In the genomic region with DNA sequence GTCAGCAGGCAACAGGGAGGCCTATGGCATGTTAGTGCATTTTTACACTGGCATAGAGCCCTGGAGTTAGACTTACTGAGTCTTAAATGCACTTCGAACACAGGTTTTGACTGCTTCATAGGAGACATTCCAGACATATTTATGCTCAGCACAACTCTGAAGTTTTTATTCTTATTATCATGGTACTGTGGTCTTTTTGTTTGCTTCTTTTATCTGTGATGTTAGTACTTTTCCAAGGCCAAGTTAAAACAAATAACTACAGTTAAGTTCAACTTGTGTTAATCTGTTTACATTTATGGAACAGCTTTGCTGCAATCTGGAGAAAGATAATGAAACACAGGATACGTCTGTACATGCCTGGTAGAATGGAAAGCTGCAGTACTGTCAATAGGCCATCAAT, we compare ENCODE assay signal across 1 cellular context.
TF ChIP-seq lines count a peak whose summit lies in the region.

No MANE protein-coding gene starts in this region.

TF ChIP-seq in HepG2, 621 proteins besides CTCF, POLR2A, EP300 and RAD21 (continued from another document and continues in another):
- TF ChIP-seq, protein P1, sequence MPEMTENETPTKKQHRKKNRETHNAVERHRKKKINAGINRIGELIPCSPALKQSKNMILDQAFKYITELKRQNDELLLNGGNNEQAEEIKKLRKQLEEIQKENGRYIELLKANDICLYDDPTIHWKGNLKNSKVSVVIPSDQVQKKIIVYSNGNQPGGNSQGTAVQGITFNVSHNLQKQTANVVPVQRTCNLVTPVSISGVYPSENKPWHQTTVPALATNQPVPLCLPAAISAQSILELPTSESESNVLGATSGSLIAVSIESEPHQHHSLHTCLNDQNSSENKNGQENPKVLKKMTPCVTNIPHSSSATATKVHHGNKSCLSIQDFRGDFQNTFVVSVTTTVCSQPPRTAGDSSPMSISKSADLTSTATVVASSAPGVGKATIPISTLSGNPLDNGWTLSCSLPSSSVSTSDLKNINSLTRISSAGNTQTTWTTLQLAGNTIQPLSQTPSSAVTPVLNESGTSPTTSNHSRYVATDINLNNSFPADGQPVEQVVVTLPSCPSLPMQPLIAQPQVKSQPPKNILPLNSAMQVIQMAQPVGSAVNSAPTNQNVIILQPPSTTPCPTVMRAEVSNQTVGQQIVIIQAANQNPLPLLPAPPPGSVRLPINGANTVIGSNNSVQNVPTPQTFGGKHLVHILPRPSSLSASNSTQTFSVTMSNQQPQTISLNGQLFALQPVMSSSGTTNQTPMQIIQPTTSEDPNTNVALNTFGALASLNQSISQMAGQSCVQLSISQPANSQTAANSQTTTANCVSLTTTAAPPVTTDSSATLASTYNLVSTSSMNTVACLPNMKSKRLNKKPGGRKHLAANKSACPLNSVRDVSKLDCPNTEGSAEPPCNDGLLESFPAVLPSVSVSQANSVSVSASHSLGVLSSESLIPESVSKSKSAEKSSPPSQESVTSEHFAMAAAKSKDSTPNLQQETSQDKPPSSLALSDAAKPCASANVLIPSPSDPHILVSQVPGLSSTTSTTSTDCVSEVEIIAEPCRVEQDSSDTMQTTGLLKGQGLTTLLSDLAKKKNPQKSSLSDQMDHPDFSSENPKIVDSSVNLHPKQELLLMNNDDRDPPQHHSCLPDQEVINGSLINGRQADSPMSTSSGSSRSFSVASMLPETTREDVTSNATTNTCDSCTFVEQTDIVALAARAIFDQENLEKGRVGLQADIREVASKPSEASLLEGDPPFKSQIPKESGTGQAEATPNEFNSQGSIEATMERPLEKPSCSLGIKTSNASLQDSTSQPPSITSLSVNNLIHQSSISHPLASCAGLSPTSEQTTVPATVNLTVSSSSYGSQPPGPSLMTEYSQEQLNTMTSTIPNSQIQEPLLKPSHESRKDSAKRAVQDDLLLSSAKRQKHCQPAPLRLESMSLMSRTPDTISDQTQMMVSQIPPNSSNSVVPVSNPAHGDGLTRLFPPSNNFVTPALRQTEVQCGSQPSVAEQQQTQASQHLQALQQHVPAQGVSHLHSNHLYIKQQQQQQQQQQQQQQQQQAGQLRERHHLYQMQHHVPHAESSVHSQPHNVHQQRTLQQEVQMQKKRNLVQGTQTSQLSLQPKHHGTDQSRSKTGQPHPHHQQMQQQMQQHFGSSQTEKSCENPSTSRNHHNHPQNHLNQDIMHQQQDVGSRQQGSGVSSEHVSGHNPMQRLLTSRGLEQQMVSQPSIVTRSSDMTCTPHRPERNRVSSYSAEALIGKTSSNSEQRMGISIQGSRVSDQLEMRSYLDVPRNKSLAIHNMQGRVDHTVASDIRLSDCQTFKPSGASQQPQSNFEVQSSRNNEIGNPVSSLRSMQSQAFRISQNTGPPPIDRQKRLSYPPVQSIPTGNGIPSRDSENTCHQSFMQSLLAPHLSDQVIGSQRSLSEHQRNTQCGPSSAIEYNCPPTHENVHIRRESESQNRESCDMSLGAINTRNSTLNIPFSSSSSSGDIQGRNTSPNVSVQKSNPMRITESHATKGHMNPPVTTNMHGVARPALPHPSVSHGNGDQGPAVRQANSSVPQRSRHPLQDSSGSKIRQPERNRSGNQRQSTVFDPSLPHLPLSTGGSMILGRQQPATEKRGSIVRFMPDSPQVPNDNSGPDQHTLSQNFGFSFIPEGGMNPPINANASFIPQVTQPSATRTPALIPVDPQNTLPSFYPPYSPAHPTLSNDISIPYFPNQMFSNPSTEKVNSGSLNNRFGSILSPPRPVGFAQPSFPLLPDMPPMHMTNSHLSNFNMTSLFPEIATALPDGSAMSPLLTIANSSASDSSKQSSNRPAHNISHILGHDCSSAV (CRISPR knock-in tag; IDR thresholded peaks at IDR 0.05; ENCODE audit: borderline replicate concordance) = no peak
- TF ChIP-seq, protein P2, sequence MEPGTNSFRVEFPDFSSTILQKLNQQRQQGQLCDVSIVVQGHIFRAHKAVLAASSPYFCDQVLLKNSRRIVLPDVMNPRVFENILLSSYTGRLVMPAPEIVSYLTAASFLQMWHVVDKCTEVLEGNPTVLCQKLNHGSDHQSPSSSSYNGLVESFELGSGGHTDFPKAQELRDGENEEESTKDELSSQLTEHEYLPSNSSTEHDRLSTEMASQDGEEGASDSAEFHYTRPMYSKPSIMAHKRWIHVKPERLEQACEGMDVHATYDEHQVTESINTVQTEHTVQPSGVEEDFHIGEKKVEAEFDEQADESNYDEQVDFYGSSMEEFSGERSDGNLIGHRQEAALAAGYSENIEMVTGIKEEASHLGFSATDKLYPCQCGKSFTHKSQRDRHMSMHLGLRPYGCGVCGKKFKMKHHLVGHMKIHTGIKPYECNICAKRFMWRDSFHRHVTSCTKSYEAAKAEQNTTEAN (CRISPR knock-in tag; conservative IDR thresholded peaks at IDR 0.05) = no peak
- TF ChIP-seq NFATC3 (CRISPR knock-in tag; IDR thresholded peaks at IDR 0.05) = no peak
- TF ChIP-seq ZNF24 (IDR thresholded peaks at IDR 0.05) = no peak
- TF ChIP-seq, protein P3, sequence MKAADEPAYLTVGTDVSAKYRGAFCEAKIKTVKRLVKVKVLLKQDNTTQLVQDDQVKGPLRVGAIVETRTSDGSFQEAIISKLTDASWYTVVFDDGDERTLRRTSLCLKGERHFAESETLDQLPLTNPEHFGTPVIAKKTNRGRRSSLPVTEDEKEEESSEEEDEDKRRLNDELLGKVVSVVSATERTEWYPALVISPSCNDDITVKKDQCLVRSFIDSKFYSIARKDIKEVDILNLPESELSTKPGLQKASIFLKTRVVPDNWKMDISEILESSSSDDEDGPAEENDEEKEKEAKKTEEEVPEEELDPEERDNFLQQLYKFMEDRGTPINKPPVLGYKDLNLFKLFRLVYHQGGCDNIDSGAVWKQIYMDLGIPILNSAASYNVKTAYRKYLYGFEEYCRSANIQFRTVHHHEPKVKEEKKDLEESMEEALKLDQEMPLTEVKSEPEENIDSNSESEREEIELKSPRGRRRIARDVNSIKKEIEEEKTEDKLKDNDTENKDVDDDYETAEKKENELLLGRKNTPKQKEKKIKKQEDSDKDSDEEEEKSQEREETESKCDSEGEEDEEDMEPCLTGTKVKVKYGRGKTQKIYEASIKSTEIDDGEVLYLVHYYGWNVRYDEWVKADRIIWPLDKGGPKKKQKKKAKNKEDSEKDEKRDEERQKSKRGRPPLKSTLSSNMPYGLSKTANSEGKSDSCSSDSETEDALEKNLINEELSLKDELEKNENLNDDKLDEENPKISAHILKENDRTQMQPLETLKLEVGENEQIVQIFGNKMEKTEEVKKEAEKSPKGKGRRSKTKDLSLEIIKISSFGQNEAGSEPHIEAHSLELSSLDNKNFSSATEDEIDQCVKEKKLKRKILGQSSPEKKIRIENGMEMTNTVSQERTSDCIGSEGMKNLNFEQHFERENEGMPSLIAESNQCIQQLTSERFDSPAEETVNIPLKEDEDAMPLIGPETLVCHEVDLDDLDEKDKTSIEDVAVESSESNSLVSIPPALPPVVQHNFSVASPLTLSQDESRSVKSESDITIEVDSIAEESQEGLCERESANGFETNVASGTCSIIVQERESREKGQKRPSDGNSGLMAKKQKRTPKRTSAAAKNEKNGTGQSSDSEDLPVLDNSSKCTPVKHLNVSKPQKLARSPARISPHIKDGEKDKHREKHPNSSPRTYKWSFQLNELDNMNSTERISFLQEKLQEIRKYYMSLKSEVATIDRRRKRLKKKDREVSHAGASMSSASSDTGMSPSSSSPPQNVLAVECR (CRISPR knock-in tag; IDR thresholded peaks at IDR 0.05; ENCODE audit: borderline replicate concordance) = no peak
- TF ChIP-seq, protein P4, sequence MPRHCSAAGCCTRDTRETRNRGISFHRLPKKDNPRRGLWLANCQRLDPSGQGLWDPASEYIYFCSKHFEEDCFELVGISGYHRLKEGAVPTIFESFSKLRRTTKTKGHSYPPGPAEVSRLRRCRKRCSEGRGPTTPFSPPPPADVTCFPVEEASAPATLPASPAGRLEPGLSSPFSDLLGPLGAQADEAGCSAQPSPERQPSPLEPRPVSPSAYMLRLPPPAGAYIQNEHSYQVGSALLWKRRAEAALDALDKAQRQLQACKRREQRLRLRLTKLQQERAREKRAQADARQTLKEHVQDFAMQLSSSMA (CRISPR knock-in tag; IDR thresholded peaks at IDR 0.05) = no peak
- no peak; the same call in 1 of the 2 replicates for TF ChIP-seq HNF4G (IDR thresholded peaks at IDR 0.05; ENCODE audit: borderline replicate concordance, low read depth, low read length)
- no peak for TF ChIP-seq HNF4G (CRISPR knock-in tag; IDR thresholded peaks at IDR 0.05; ENCODE audit: borderline replicate concordance, low read depth)
- TF ChIP-seq CAMTA2 (CRISPR knock-in tag; IDR thresholded peaks at IDR 0.05; ENCODE audit: borderline replicate concordance) = no peak
- TF ChIP-seq REST (IDR thresholded peaks at IDR 0.05; ENCODE audit: borderline replicate concordance in 1 of 2, low read depth in 1 of 2, low read length in 2 of 2) = no peak
- TF ChIP-seq ZNF550 (CRISPR knock-in tag; IDR thresholded peaks at IDR 0.05; ENCODE audit: borderline replicate concordance) = no peak
- TF ChIP-seq ZSCAN21 (CRISPR knock-in tag; IDR thresholded peaks at IDR 0.05; ENCODE audit: borderline replicate concordance) = no peak
- TF ChIP-seq ZBTB39 (CRISPR knock-in tag; IDR thresholded peaks at IDR 0.05) = 0 out of 2 replicates have a peak, but pooled peaks have one; percentile 23
- peak; percentile 58; the same call in 1 of the 2 replicates for TF ChIP-seq ZNF331 (CRISPR knock-in tag; IDR thresholded peaks at IDR 0.05)
- no peak for TF ChIP-seq ZNF616 (CRISPR knock-in tag; IDR thresholded peaks at IDR 0.05; ENCODE audit: low read depth)
- TF ChIP-seq, protein P5, sequence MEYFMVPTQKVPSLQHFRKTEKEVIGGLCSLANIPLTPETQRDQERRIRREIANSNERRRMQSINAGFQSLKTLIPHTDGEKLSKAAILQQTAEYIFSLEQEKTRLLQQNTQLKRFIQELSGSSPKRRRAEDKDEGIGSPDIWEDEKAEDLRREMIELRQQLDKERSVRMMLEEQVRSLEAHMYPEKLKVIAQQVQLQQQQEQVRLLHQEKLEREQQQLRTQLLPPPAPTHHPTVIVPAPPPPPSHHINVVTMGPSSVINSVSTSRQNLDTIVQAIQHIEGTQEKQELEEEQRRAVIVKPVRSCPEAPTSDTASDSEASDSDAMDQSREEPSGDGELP (IDR thresholded peaks at IDR 0.05; ENCODE audit: borderline replicate concordance, low read depth) = peak; percentile 26; the same call in 1 of the 2 replicates
- TF ChIP-seq ZC3H13 (CRISPR knock-in tag; IDR thresholded peaks at IDR 0.05) = no peak
- TF ChIP-seq, protein P6, sequence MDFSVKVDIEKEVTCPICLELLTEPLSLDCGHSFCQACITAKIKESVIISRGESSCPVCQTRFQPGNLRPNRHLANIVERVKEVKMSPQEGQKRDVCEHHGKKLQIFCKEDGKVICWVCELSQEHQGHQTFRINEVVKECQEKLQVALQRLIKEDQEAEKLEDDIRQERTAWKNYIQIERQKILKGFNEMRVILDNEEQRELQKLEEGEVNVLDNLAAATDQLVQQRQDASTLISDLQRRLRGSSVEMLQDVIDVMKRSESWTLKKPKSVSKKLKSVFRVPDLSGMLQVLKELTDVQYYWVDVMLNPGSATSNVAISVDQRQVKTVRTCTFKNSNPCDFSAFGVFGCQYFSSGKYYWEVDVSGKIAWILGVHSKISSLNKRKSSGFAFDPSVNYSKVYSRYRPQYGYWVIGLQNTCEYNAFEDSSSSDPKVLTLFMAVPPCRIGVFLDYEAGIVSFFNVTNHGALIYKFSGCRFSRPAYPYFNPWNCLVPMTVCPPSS (IDR thresholded peaks at IDR 0.05) = no peak
- TF ChIP-seq SKIL (CRISPR knock-in tag; IDR thresholded peaks at IDR 0.05; ENCODE audit: borderline replicate concordance) = no peak
